In genomic region chr12:6039894-6040601, GRCh38 we compare ENCODE assay signal across 2 cellular contexts.
A peak's percentile ranks its signal among the peaks of the same experiment; 100 is the strongest.
TF ChIP-seq lines count a peak whose summit lies in the region.

No MANE protein-coding gene starts in this region.

TF ChIP-seq in GM23338, 12 proteins besides CTCF, POLR2A, EP300 and RAD21 (continued from another document):
- no peak for TF ChIP-seq REST (IDR thresholded peaks at IDR 0.05; ENCODE audit: unreplicated experiment)

TF ChIP-seq in HepG2, 621 proteins besides CTCF, POLR2A, EP300 and RAD21 (continued from another document):
- no peak for TF ChIP-seq ZHX2 (IDR thresholded peaks at IDR 0.05; ENCODE audit: low read depth)
- no peak for TF ChIP-seq ZHX2 (CRISPR knock-in tag; IDR thresholded peaks at IDR 0.05; ENCODE audit: borderline replicate concordance)
- TF ChIP-seq ATF2 (CRISPR knock-in tag; IDR thresholded peaks at IDR 0.05): 0 out of 2 replicates have a peak, but pooled peaks have one; percentile 33
- no peak for TF ChIP-seq KDM2A (CRISPR knock-in tag; IDR thresholded peaks at IDR 0.05; ENCODE audit: borderline replicate concordance, low read depth)
